Comparison of ENCODE assay signal across 24 cellular contexts in genomic region chr15:27714675-27715074, GRCh38.
"Had no signal": no experiment of that assay in that cellular context is flagged by ENCODE, and none has a peak within 500 bp of the region (broad histone marks: within the 10 kb centered on the region; RNA-seq: fewer than 3 reads in every experiment).

No MANE protein-coding gene starts in this region.

- H3K27me3 ChIP-seq: breast epithelium, esophagus squamous epithelium, neutrophil, right lobe of liver, transverse colon had no signal

- H3K27ac ChIP-seq: breast epithelium, esophagus squamous epithelium, left ventricle myocardium inferior, neutrophil, right lobe of liver, transverse colon had no signal

- DNase-seq: activated B cell treated with CpG ODN at 0.5 μM for 24 hours; activated CD4-positive, alpha-beta T cell treated with anti-CD3 and anti-CD28 coated beads, Interleukin-2, amount 50 U/mL, for 1 hour; activated CD8-positive, alpha-beta T cell treated with anti-CD3 and anti-CD28 coated beads for 36 hours; activated gamma-delta T cell treated with Interleukin-2 at 50 U/mL for 16 hours; activated naive CD8-positive, alpha-beta T cell treated with anti-CD3 and anti-CD28 coated beads, Interleukin-2, amount 50 U/mL, for 24 hours; activated T-cell treated with anti-CD3 and anti-CD28 coated beads, Interleukin-2, amount 50 U/mL, for 4 hours; amygdala; central memory CD4-positive, alpha-beta T cell; esophagus squamous epithelium; foreskin melanocyte; left ventricle myocardium inferior; right lobe of liver; stimulated activated CD4-positive, alpha-beta T cell treated with anti-CD3 and anti-CD28 coated beads, Interleukin-2, amount 100 ng/mL, for 48 hours; stimulated activated naive CD4-positive, alpha-beta T cell treated with Interleukin-2 at 50 U/mL for 16 hours; T-helper 2 cell; transverse colon had no signal

- H3K27ac Mint-ChIP-seq: activated B cell treated with CpG ODN at 0.5 μM for 24 hours; activated CD8-positive, alpha-beta T cell treated with anti-CD3 and anti-CD28 coated beads for 36 hours; activated naive CD4-positive, alpha-beta T cell treated with anti-CD3 and anti-CD28 coated beads, Interleukin-2, amount 50 U/mL, for 24 hours; activated naive CD8-positive, alpha-beta T cell treated with anti-CD3 and anti-CD28 coated beads, Interleukin-2, amount 50 U/mL, for 24 hours; activated T-helper 17 cell treated with anti-CD3 and anti-CD28 coated beads, Interleukin-2, amount 50 U/mL, for 72 hours; dendritic cell treated with granulocyte-macrophage colony-stimulating factor and Interleukin-4, amounts not matched to agents 40 ng/mL and 50 ng/mL, for 4 days; nephron; progenitor cell of endocrine pancreas had no signal

- H3K9me3 ChIP-seq: neutrophil, right lobe of liver had no signal

- H3K4me1 Mint-ChIP-seq: activated B cell treated with CpG ODN at 0.5 μM for 24 hours; activated naive CD4-positive, alpha-beta T cell treated with anti-CD3 and anti-CD28 coated beads, Interleukin-2, amount 50 U/mL, for 24 hours; activated naive CD8-positive, alpha-beta T cell treated with anti-CD3 and anti-CD28 coated beads, Interleukin-2, amount 50 U/mL, for 24 hours; activated T-helper 17 cell treated with anti-CD3 and anti-CD28 coated beads, Interleukin-2, amount 50 U/mL, for 72 hours; nephron had no signal

- ATAC-seq: activated CD8-positive, alpha-beta T cell treated with anti-CD3 and anti-CD28 coated beads for 36 hours; activated naive CD8-positive, alpha-beta T cell treated with anti-CD3 and anti-CD28 coated beads, Interleukin-2, amount 50 U/mL, for 24 hours; activated T-cell treated with anti-CD3 and anti-CD28 coated beads, Interleukin-2, amount 50 U/mL, for 4 hours; activated T-helper 17 cell treated with anti-CD3 and anti-CD28 coated beads, Interleukin-2, amount 50 U/mL, for 72 hours; right lobe of liver had no signal

- H3K4me1 ChIP-seq: breast epithelium, esophagus squamous epithelium, left ventricle myocardium inferior, right lobe of liver, transverse colon had no signal

- H3K4me3 Mint-ChIP-seq: activated B cell treated with CpG ODN at 0.5 μM for 24 hours; activated CD8-positive, alpha-beta T cell treated with anti-CD3 and anti-CD28 coated beads for 36 hours; activated naive CD4-positive, alpha-beta T cell treated with anti-CD3 and anti-CD28 coated beads, Interleukin-2, amount 50 U/mL, for 24 hours; activated naive CD8-positive, alpha-beta T cell treated with anti-CD3 and anti-CD28 coated beads, Interleukin-2, amount 50 U/mL, for 24 hours; activated T-cell treated with anti-CD3 and anti-CD28 coated beads, Interleukin-2, amount 50 U/mL, for 4 hours; activated T-helper 17 cell treated with anti-CD3 and anti-CD28 coated beads, Interleukin-2, amount 50 U/mL, for 72 hours; dendritic cell treated with granulocyte-macrophage colony-stimulating factor and Interleukin-4, amounts not matched to agents 40 ng/mL and 50 ng/mL, for 4 days; nephron had no signal

- H3K4me3 ChIP-seq: breast epithelium, esophagus squamous epithelium, left ventricle myocardium inferior, lung, right lobe of liver, transverse colon had no signal

- H3K36me3 ChIP-seq: breast epithelium, esophagus squamous epithelium, left ventricle myocardium inferior, neutrophil, right lobe of liver, transverse colon had no signal

- H3K27me3 Mint-ChIP-seq: activated B cell treated with CpG ODN at 0.5 μM for 24 hours; activated CD8-positive, alpha-beta T cell treated with anti-CD3 and anti-CD28 coated beads for 36 hours; activated naive CD4-positive, alpha-beta T cell treated with anti-CD3 and anti-CD28 coated beads, Interleukin-2, amount 50 U/mL, for 24 hours; activated naive CD8-positive, alpha-beta T cell treated with anti-CD3 and anti-CD28 coated beads, Interleukin-2, amount 50 U/mL, for 24 hours; activated T-helper 17 cell treated with anti-CD3 and anti-CD28 coated beads, Interleukin-2, amount 50 U/mL, for 72 hours; dendritic cell treated with granulocyte-macrophage colony-stimulating factor and Interleukin-4, amounts not matched to agents 40 ng/mL and 50 ng/mL, for 4 days; progenitor cell of endocrine pancreas had no signal
